1 cellular context compared by ENCODE assay signal in genomic region chr10:102151774-102152544, GRCh38.
A peak's percentile ranks its signal among the peaks of the same experiment; 100 is the strongest.
TF ChIP-seq lines count a peak whose summit lies in the region.

NOLC1 (plus strand) TSS chr10:102152389; CDS start chr10:102152411, 22 bp downstream.

TF ChIP-seq in K562, 482 proteins besides CTCF, POLR2A, EP300 and RAD21 (continued from another document and continues in another):
- TF ChIP-seq MGA (IDR thresholded peaks at IDR 0.05) (peak; percentile 22; the same call in 1 of the 2 replicates), SOX6 (IDR thresholded peaks at IDR 0.05) (0 out of 2 replicates have a peak, but pooled peaks have one; percentile 28), ZNF280B (CRISPR knock-in tag; IDR thresholded peaks at IDR 0.05) (no peak), COPS2 (conservative IDR thresholded peaks at IDR 0.05) (no peak), NEUROD1 (IDR thresholded peaks at IDR 0.05; ENCODE audit: borderline replicate concordance, low read depth, low read length, partially characterized antibody) (peak; percentile 61), DDX20 (tag; IDR thresholded peaks at IDR 0.05; ENCODE audit: low read depth) (no peak), ZBTB33 (CRISPR knock-in tag; IDR thresholded peaks at IDR 0.05) (peak; percentile 55), RHOXF2B (CRISPR knock-in tag; conservative IDR thresholded peaks at IDR 0.05) (no peak), ZNF143 (CRISPR knock-in tag; IDR thresholded peaks at IDR 0.05) (peak; percentile 66), TFAP4 (CRISPR knock-in tag; IDR thresholded peaks at IDR 0.05; ENCODE audit: borderline replicate concordance) (peak; percentile 96), MAX (CRISPR knock-in tag; IDR thresholded peaks at IDR 0.05) (peak; percentile 93), HSF4 (CRISPR knock-in tag; IDR thresholded peaks at IDR 0.05; ENCODE audit: borderline replicate concordance) (no peak), ZC3H4 (CRISPR knock-in tag; IDR thresholded peaks at IDR 0.05; ENCODE audit: borderline replicate concordance) (no peak), EHMT2 (IDR thresholded peaks at IDR 0.05) (0 out of 2 replicates have a peak, but pooled peaks have one; percentile 18), CBFA2T2 (conservative IDR thresholded peaks at IDR 0.05) (no peak), DPF2 (IDR thresholded peaks at IDR 0.05) (no peak; the same call in none of the 2 replicates), POLR3G (IDR thresholded peaks at IDR 0.05; ENCODE audit: extremely low read depth, insufficient read length, insufficient replicate concordance) (no peak), POLR2G (IDR thresholded peaks at IDR 0.05; ENCODE audit: low read depth, low read length) (peak; percentile 99), ZNF740 (CRISPR knock-in tag; IDR thresholded peaks at IDR 0.05) (no peak), ZNF740 (tag; IDR thresholded peaks at IDR 0.05) (no peak), ZNF584 (CRISPR knock-in tag; IDR thresholded peaks at IDR 0.05; ENCODE audit: low read depth) (no peak), ZNF311 (CRISPR knock-in tag; IDR thresholded peaks at IDR 0.05) (no peak), BCL6 (CRISPR knock-in tag; IDR thresholded peaks at IDR 0.05) (no peak), NFIC (IDR thresholded peaks at IDR 0.05) (0 out of 2 replicates have a peak, but pooled peaks have one; percentile 17), MEF2D (tag; conservative IDR thresholded peaks at IDR 0.05; ENCODE audit: low read depth) (no peak), GATAD2A (IDR thresholded peaks at IDR 0.05) (peak; percentile 75; the same call in 1 of the 2 replicates), ZBED1 (IDR thresholded peaks at IDR 0.05) (no peak), NCOA2 (IDR thresholded peaks at IDR 0.05; ENCODE audit: partially characterized antibody in 2 of 2) (no peak), ZNF511 (CRISPR knock-in tag; IDR thresholded peaks at IDR 0.05) (peak; percentile 93), BHLHE40 (IDR thresholded peaks at IDR 0.05; ENCODE audit: low read length) (peak; percentile 58; the same call in 1 of the 2 replicates), TAF15 (IDR thresholded peaks at IDR 0.05; ENCODE audit: low read depth, low read length) (no peak), TOE1 (IDR thresholded peaks at IDR 0.05; ENCODE audit: borderline replicate concordance) (no peak), TOE1 (CRISPR knock-in tag; IDR thresholded peaks at IDR 0.05; ENCODE audit: borderline replicate concordance, low read depth) (peak; percentile 74; the same call in 1 of the 2 replicates), ZNF121 (CRISPR knock-in tag; conservative IDR thresholded peaks at IDR 0.05) (no peak), TCFL5 (CRISPR knock-in tag; conservative IDR thresholded peaks at IDR 0.05) (no peak), ZNF263 (CRISPR knock-in tag; IDR thresholded peaks at IDR 0.05; ENCODE audit: borderline replicate concordance) (peak; percentile 80; the same call in 1 of the 2 replicates), HMG20A (CRISPR knock-in tag; conservative IDR thresholded peaks at IDR 0.05) (no peak), FIP1L1 (IDR thresholded peaks at IDR 0.05; ENCODE audit: low read depth, low read length, poor library complexity, severe bottlenecking) (no peak), NFE2L1 (tag; IDR thresholded peaks at IDR 0.05; ENCODE audit: borderline replicate concordance, low read depth) (no peak), KLF1 (tag; IDR thresholded peaks at IDR 0.05) (peak; percentile 91), RFX7 (CRISPR knock-in tag; IDR thresholded peaks at IDR 0.05) (no peak), ZBTB34 (CRISPR knock-in tag; IDR thresholded peaks at IDR 0.05) (no peak), ZSCAN32 (CRISPR knock-in tag; IDR thresholded peaks at IDR 0.05) (no peak), CHAMP1 (IDR thresholded peaks at IDR 0.05) (no peak)
